In genomic region chr22:42697542-42698013, GRCh38 we compare ENCODE assay signal across 1 cellular context.
TF ChIP-seq lines count a peak whose summit lies in the region.

No MANE protein-coding gene starts in this region.

TF ChIP-seq in HepG2, 621 proteins besides CTCF, POLR2A, EP300 and RAD21 (continued from another document):
- TF ChIP-seq ZNF687 (CRISPR knock-in tag; IDR thresholded peaks at IDR 0.05) (peak; percentile 68), CC2D1A (CRISPR knock-in tag; IDR thresholded peaks at IDR 0.05) (no peak), SAFB2 (CRISPR knock-in tag; IDR thresholded peaks at IDR 0.05; ENCODE audit: borderline replicate concordance, low read depth) (no peak), ZNF781 (CRISPR knock-in tag; IDR thresholded peaks at IDR 0.05; ENCODE audit: borderline replicate concordance, not compliant biosample characterization) (no peak)
